10 cellular contexts compared by ENCODE assay signal in the genomic region with DNA sequence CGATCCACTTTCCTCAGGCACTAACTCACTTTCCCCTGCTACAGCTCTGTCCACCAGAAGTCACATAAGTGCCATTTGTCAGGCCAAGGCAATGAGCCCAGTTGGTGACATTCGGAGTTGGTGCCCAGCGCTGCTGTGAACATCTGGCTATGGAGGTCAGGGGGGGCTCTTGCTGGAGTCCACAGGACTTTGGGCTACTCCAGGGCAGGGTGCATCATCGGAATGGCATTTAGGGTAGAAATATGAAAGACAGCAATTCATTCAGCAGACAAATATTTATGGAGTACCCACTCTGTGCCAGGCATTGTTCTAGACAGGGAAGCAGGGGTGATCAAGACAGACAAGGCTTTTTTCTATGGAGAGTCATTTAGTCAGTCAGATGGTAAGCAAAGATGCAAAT. TPM values are rescaled to one million over a fixed set of nuclear protein-coding genes. Genes with fewer than 3 reads are reported as not detected.
DNase-seq lines count a peak whose midpoint lies in the region; ATAC-seq, FAIRE-seq and TF ChIP-seq lines count a peak whose summit lies in the region.
"Had no signal": no experiment of that assay in that cellular context is flagged by ENCODE, and none has a peak within 500 bp of the region (broad histone marks: within the 10 kb centered on the region; RNA-seq: fewer than 3 reads in every experiment).

No MANE protein-coding gene starts in this region.

- H3K4me1 Mint-ChIP-seq in activated CD4-positive, alpha-beta T cell treated with anti-CD3 and anti-CD28 coated beads, Interleukin-2, amount 10 ng/mL, durations not matched to agents 7 days and 5 days: peaks cover 32% of the 10 kb centered on the region

- H3K27ac ChIP-seq in keratinocyte (ENCODE audit: control insufficient read depth, insufficient read depth, low read length) (no peak overlapping the region), suprapubic skin (peak overlapping the region; percentile 90)

- CTCF ChIA-PET in activated CD4-positive, alpha-beta T cell treated with anti-CD3 and anti-CD28 coated beads, Interleukin-2, amount 10 ng/mL, durations not matched to agents 7 days and 5 days (lab: Charles Lee): no interaction called here

- peak overlapping the region; percentile 96 for H3K4me2 ChIP-seq in keratinocyte (ENCODE audit: control insufficient read depth, extremely low read depth, insufficient read depth, low read depth, low read length)

- H2AFZ ChIP-seq in keratinocyte (ENCODE audit: control insufficient read depth, low read length): no peak overlapping the region

- H3K4me3 Mint-ChIP-seq in activated CD4-positive, alpha-beta T cell treated with anti-CD3 and anti-CD28 coated beads, Interleukin-2, amount 10 ng/mL, durations not matched to agents 7 days and 5 days: peak overlapping the region; percentile 100

- TF ChIP-seq EP300 in suprapubic skin (IDR thresholded peaks at IDR 0.05): no peak

- no peak for TF ChIP-seq POLR2A in suprapubic skin (IDR thresholded peaks at IDR 0.05)

- H3K9ac ChIP-seq in keratinocyte (ENCODE audit: control insufficient read depth, extremely low read depth, insufficient read depth, low read length): no peak overlapping the region
- H3K9ac ChIP-seq: BLaER1 had no signal

- H3K9me3 ChIP-seq in keratinocyte (ENCODE audit: control insufficient read depth, low read depth, low read length) (no peaks in the 10 kb centered on the region), suprapubic skin (no peaks in the 10 kb centered on the region)
- H3K9me3 ChIP-seq: BLaER1 had no signal

- no peaks in the 10 kb centered on the region for H3K9me1 ChIP-seq in keratinocyte (ENCODE audit: control insufficient read depth, extremely low read depth, insufficient read depth, low read length)

- no peaks in the 10 kb centered on the region for H3K9me3 Mint-ChIP-seq in activated CD4-positive, alpha-beta T cell treated with anti-CD3 and anti-CD28 coated beads, Interleukin-2, amount 10 ng/mL, durations not matched to agents 7 days and 5 days

- no peaks in the 10 kb centered on the region for H3K27me3 ChIP-seq in keratinocyte (ENCODE audit: control insufficient read depth, extremely low read depth, insufficient read depth, low read length)
- H3K27me3 ChIP-seq in suprapubic skin: no peaks in the 10 kb centered on the region
- H3K27me3 ChIP-seq: BLaER1 had no signal

- H3K4me3 ChIP-seq in keratinocyte (ENCODE audit: control insufficient read depth in 2 of 3, extremely low read depth in 1 of 3, insufficient read depth in 2 of 3, low read depth in 1 of 3, low read length in 3 of 3) (peak overlapping the region in 1 of 3 experiments; percentile 76), suprapubic skin (peak overlapping the region; percentile 86)

- POLR2A ChIA-PET in activated CD4-positive, alpha-beta T cell treated with anti-CD3 and anti-CD28 coated beads, Interleukin-2, amount 10 ng/mL, durations not matched to agents 7 days and 5 days (lab: Charles Lee): no interaction called here

- DNase-seq in activated CD4-positive, alpha-beta T cell treated with anti-CD3 and anti-CD28 coated beads, Interleukin-2, amount 10 ng/mL, durations not matched to agents 7 days and 5 days: no peak
- DNase-seq in activated CD4-positive, alpha-beta T cell treated with anti-CD3 and anti-CD28 coated beads, Interleukin-2, amount 50 U/mL, for 1 hour: no peak
- DNase-seq in anterior cingulate cortex (lab: John Stamatoyannopoulos, UW): peak in 50 of 58 donors; percentile 4 to 84 (median 52)
- no peak for DNase-seq in keratinocyte (ENCODE audit: low read depth, low spot score)
- no peak for DNase-seq in suprapubic skin (ENCODE audit: low spot score in 2 of 2)
- DNase-seq in stimulated activated CD4-positive, alpha-beta T cell treated with anti-CD3 and anti-CD28 coated beads, Interleukin-4, amount 100 ng/mL, for 24 hours: no peak
- no peak for DNase-seq in NCI-H2029 (lab: John Stamatoyannopoulos, UW)
- DNase-seq: Karpas-422 had no signal

- peaks cover 23% of the 10 kb centered on the region for H3K36me3 Mint-ChIP-seq in activated CD4-positive, alpha-beta T cell treated with anti-CD3 and anti-CD28 coated beads, Interleukin-2, amount 10 ng/mL, durations not matched to agents 7 days and 5 days (ENCODE audit: low read depth)

- 52% methylated on average over 4 of the region's 4 CpGs for WGBS in suprapubic skin

- no peak for FAIRE-seq in keratinocyte (lab: Jason Lieb, UNC)

- peaks cover 16% of the 10 kb centered on the region for H4K20me1 ChIP-seq in keratinocyte (ENCODE audit: control insufficient read depth, extremely low read depth, insufficient read depth, low read length)

- H3K27me3 Mint-ChIP-seq in activated CD4-positive, alpha-beta T cell treated with anti-CD3 and anti-CD28 coated beads, Interleukin-2, amount 10 ng/mL, durations not matched to agents 7 days and 5 days: peaks cover 2% of the 10 kb centered on the region

- dilution Hi-C loops in keratinocyte (cut with MboI; ENCODE audit: extremely low pct_ligation_motif_present, low sequenced_read_pairs): no loop called here

- TF ChIP-seq CTCF in keratinocyte (optimal IDR thresholded peaks at IDR 0.05 in 1 of 3, IDR thresholded peaks at IDR 0.05 in 1 of 3, conservative IDR thresholded peaks at IDR 0.05 in 1 of 3; ENCODE audit: extremely low read depth in 1 of 3, insufficient read depth in 2 of 3, low read length in 3 of 3): no peak
- no peak for TF ChIP-seq CTCF in suprapubic skin (IDR thresholded peaks at IDR 0.05)

- H3K79me2 ChIP-seq in keratinocyte (ENCODE audit: control insufficient read depth, insufficient read depth, low read length): peaks cover 35% of the 10 kb centered on the region

- H3K27ac Mint-ChIP-seq in activated CD4-positive, alpha-beta T cell treated with anti-CD3 and anti-CD28 coated beads, Interleukin-2, amount 10 ng/mL, durations not matched to agents 7 days and 5 days: no peak overlapping the region

- no peak for ATAC-seq in GM21528 (IDR thresholded peaks at IDR 0.05; ENCODE audit: low FRiP score, unreplicated experiment)

- H3K4me1 ChIP-seq in keratinocyte (ENCODE audit: control insufficient read depth, extremely low read depth, insufficient read depth, low read length): peaks cover 35% of the 10 kb centered on the region
- peaks cover 44% of the 10 kb centered on the region for H3K4me1 ChIP-seq in suprapubic skin

- H3K36me3 ChIP-seq in keratinocyte (ENCODE audit: control insufficient read depth in 2 of 2, extremely low read depth in 1 of 2, insufficient read depth in 2 of 2, low read length in 2 of 2): no peaks in the 10 kb centered on the region
- no peaks in the 10 kb centered on the region for H3K36me3 ChIP-seq in suprapubic skin
- H3K36me3 ChIP-seq: BLaER1 had no signal

RNA-seq across cellular contexts. Expression of a gene that starts 1.5 kb away (rescaled TPM):
- total RNA-seq in activated CD4-positive, alpha-beta T cell treated with anti-CD3 and anti-CD28 coated beads, Interleukin-2, amount 10 ng/mL, durations not matched to agents 7 days and 5 days: 100 to 1,000 TPM; 174 to 183 TPM
- 77.4 to 158 TPM (median 83.3 TPM) in 3 replicates for polyA plus RNA-seq in keratinocyte
- 282 TPM for polyA plus RNA-seq in keratinocyte (2011; ENCODE audit: low read depth)
- polyA plus RNA-seq in keratinocyte (2011; cell fraction: cytosol; rRNA removed): 65.6 and 135 TPM in 2 replicates
- polyA plus RNA-seq in keratinocyte (2011; cell fraction: nucleus; rRNA removed): 43.3 and 66.0 TPM in 2 replicates
- polyA plus RNA-seq in keratinocyte (2012; ENCODE audit: low replicate concordance): 97.7 and 100.0 TPM in 2 replicates
- polyA minus RNA-seq in keratinocyte: 25.3 to 78.5 TPM (median 47.9 TPM) in 3 replicates
- 46.6 TPM for polyA minus RNA-seq in keratinocyte (2011; cell fraction: cytosol; rRNA and poly(A)+ RNA removed)
- polyA minus RNA-seq in keratinocyte (2011; cell fraction: nucleus; rRNA and poly(A)+ RNA removed): 16.7 and 30.3 TPM in 2 replicates
- 100 to 1,000 TPM in 2 of 4 donors, 10 to 100 TPM in 2; 83.6 to 107 (median 100) TPM for total RNA-seq in suprapubic skin

RNA-seq across cellular contexts. Expression of a gene that starts 55.3 kb away (rescaled TPM):
- 10 to 100 TPM; 16.0 to 18.7 TPM for total RNA-seq in activated CD4-positive, alpha-beta T cell treated with anti-CD3 and anti-CD28 coated beads, Interleukin-2, amount 10 ng/mL, durations not matched to agents 7 days and 5 days
- polyA plus RNA-seq in keratinocyte: 1.1 to 2.1 TPM (median 1.2 TPM) in 3 replicates
- polyA plus RNA-seq in keratinocyte (2011; ENCODE audit: low read depth): not detected
- polyA plus RNA-seq in keratinocyte (2011; cell fraction: cytosol; rRNA removed): 0.96 and 1.4 TPM in 2 replicates
- 1.6 and 1.8 TPM in 2 replicates for polyA plus RNA-seq in keratinocyte (2011; cell fraction: nucleus; rRNA removed)
- 1.6 TPM in 1 of 2 replicates, not detected in the other for polyA plus RNA-seq in keratinocyte (2012; ENCODE audit: low replicate concordance)
- polyA minus RNA-seq in keratinocyte: 1.6 to 1.8 TPM in 2 of 3 replicates, not detected in the other
- polyA minus RNA-seq in keratinocyte (2011; cell fraction: cytosol; rRNA and poly(A)+ RNA removed): 3.1 TPM
- polyA minus RNA-seq in keratinocyte (2011; cell fraction: nucleus; rRNA and poly(A)+ RNA removed): 0.42 and 1.2 TPM in 2 replicates
- 1 to 10 TPM; 1.3 to 6.0 (median 1.9) TPM for total RNA-seq in suprapubic skin

Comparison
In these comparisons a context has a peak if more than half of its experiments do, and no peak if none do; other contexts are left out.
1. DNase-seq: peak in anterior cingulate cortex (50 of 58); none in activated CD4-positive, alpha-beta T cell treated with anti-CD3 and anti-CD28 coated beads, Interleukin-2, amount 10 ng/mL, durations not matched to agents 7 days and 5 days (single experiment), activated CD4-positive, alpha-beta T cell treated with anti-CD3 and anti-CD28 coated beads, Interleukin-2, amount 50 U/mL, for 1 hour (single experiment), keratinocyte (single experiment), suprapubic skin (0 of 2), stimulated activated CD4-positive, alpha-beta T cell treated with anti-CD3 and anti-CD28 coated beads, Interleukin-4, amount 100 ng/mL, for 24 hours (single experiment) and NCI-H2029 (single experiment).